ENCODE assay signal across 23 cellular contexts in genomic region chr5:16067415-16067814, GRCh38.
DNase-seq lines count a peak whose midpoint lies in the region; ATAC-seq and TF ChIP-seq lines count a peak whose summit lies in the region.
"Had no signal": no experiment of that assay in that cellular context is flagged by ENCODE, and none has a peak within 500 bp of the region (broad histone marks: within the 10 kb centered on the region; RNA-seq: fewer than 3 reads in every experiment).

No MANE protein-coding gene starts in this region.

- H3K4me1 ChIP-seq in OCI-LY3 (ENCODE audit: low read length) (peaks cover 21% of the 10 kb centered on the region), trophoblast cell (ENCODE audit: control insufficient read depth in 1 of 2, insufficient read depth in 2 of 2, low read length in 2 of 2) (no peaks in the 10 kb centered on the region), right cardiac atrium (ENCODE audit: control insufficient read depth, insufficient read depth, low read length) (no peaks in the 10 kb centered on the region), osteoblast (ENCODE audit: insufficient read depth, low read length) (no peaks in the 10 kb centered on the region)

- no peak overlapping the region for H2AFZ ChIP-seq in OCI-LY3 (ENCODE audit: low read depth, low read length)
- no peak overlapping the region for H2AFZ ChIP-seq in trophoblast cell (ENCODE audit: insufficient read depth, low read length, poor library complexity)
- H2AFZ ChIP-seq in osteoblast (ENCODE audit: low read length): no peak overlapping the region

- H3K27me3 ChIP-seq in OCI-LY3 (ENCODE audit: low read depth, low read length) (peaks cover 4% of the 10 kb centered on the region; the same call in 1 of the 2 replicates), trophoblast cell (ENCODE audit: insufficient read depth, low read length) (no peaks in the 10 kb centered on the region), right cardiac atrium (ENCODE audit: control insufficient read depth, insufficient read depth) (no peaks in the 10 kb centered on the region), osteoblast (ENCODE audit: insufficient read depth, low read length) (no peaks in the 10 kb centered on the region)

- no peak overlapping the region for H2BK12ac ChIP-seq in trophoblast cell (ENCODE audit: low read length)

- no peak overlapping the region for H2BK5ac ChIP-seq in trophoblast cell (ENCODE audit: low read depth, low read length, poor library complexity)

- H3K9me3 ChIP-seq in OCI-LY3 (ENCODE audit: insufficient read depth, low read length) (0 out of 2 replicates have a peak, but pooled peaks cover 8% of the 10 kb centered on the region), trophoblast cell (ENCODE audit: insufficient read depth, low read depth, low read length) (no peaks in the 10 kb centered on the region), right cardiac atrium (ENCODE audit: control insufficient read depth, low read length) (no peaks in the 10 kb centered on the region), osteoblast (ENCODE audit: low read depth, low read length) (no peaks in the 10 kb centered on the region)
- H3K9me3 ChIP-seq: SK-N-SH had no signal

- H3K14ac ChIP-seq in trophoblast cell (ENCODE audit: low read length): no peak overlapping the region

- H4K8ac ChIP-seq in trophoblast cell (ENCODE audit: low read depth, low read length): no peak overlapping the region

- no peak overlapping the region for H3K27ac ChIP-seq in OCI-LY3 (ENCODE audit: low read length)
- H3K27ac ChIP-seq in trophoblast cell (ENCODE audit: low read depth, low read length): no peak overlapping the region
- no peak overlapping the region for H3K27ac ChIP-seq in right cardiac atrium (ENCODE audit: low read length)
- H3K27ac ChIP-seq in osteoblast (ENCODE audit: low read depth, low read length): no peak overlapping the region
- H3K27ac ChIP-seq: C4-2B had no signal

- no peak overlapping the region for H3K23ac ChIP-seq in trophoblast cell (ENCODE audit: low read length)

- TF ChIP-seq CTCF in OCI-LY3 (IDR thresholded peaks at IDR 0.05; ENCODE audit: low read depth, low read length): no peak
- TF ChIP-seq CTCF in osteoblast (IDR thresholded peaks at IDR 0.05; ENCODE audit: extremely low read depth, low read depth, low read length): no peak

- H2AK5ac ChIP-seq in trophoblast cell (ENCODE audit: low read length): no peak overlapping the region

- ATAC-seq in GM18867 (IDR thresholded peaks at IDR 0.05; ENCODE audit: unreplicated experiment) (peak; percentile 99), HG03521 (IDR thresholded peaks at IDR 0.05; ENCODE audit: unreplicated experiment) (peak; percentile 90), right cardiac atrium (no peak)
- ATAC-seq: HCT116 had no signal

- H3K36me3 ChIP-seq in OCI-LY3 (replicated peaks; ENCODE audit: low read depth, low read length): no peaks in the 10 kb centered on the region
- no peaks in the 10 kb centered on the region for H3K36me3 ChIP-seq in trophoblast cell (ENCODE audit: control insufficient read depth in 1 of 2, insufficient read depth in 2 of 2, low read length in 2 of 2)
- no peaks in the 10 kb centered on the region for H3K36me3 ChIP-seq in osteoblast (ENCODE audit: insufficient read depth, low read length)

- H3K79me2 ChIP-seq in OCI-LY3 (ENCODE audit: low read length) (no peaks in the 10 kb centered on the region), trophoblast cell (ENCODE audit: control insufficient read depth, insufficient read depth, low read length, poor library complexity) (no peaks in the 10 kb centered on the region), osteoblast (ENCODE audit: insufficient read depth, low read length) (no peaks in the 10 kb centered on the region)

- no peak overlapping the region for H4K91ac ChIP-seq in trophoblast cell (ENCODE audit: low read depth, low read length)

- WGBS in trophoblast cell (ENCODE audit: extremely low coverage, insufficient coverage, insufficient read length): no CpG with 5 or more reads among the region's 7 CpGs
- 87% methylated on average over 7 of the region's 7 CpGs for WGBS in right cardiac atrium

- DNase-seq in trophoblast cell (no peak), right cardiac atrium (no peak), osteoblast (ENCODE audit: insufficient read length, low spot score, missing footprints) (no peak)
- DNase-seq in NK-92 treated with Interleukin-12 subunit alpha and Interleukin-12 subunit beta, amount 100 ng/mL, for 24 hours (lab: John Stamatoyannopoulos, UW): no peak
- DNase-seq: CD8-positive, alpha-beta memory T cell; DMS53; EL; GF-D8; KG1; NCI-H1105; NCI-H146; NCI-H2029; NCI-H2227 treated with DMSO at 0.1 percent for 48 hours; NCI-H510A; NCI-H82; SHP77; SK-N-SH; T-helper 2 cell had no signal

- peak overlapping the region; percentile 22; the same call in 1 of the 2 replicates for H3K4me2 ChIP-seq in OCI-LY3 (ENCODE audit: low read length)
- H3K4me2 ChIP-seq in trophoblast cell (ENCODE audit: low read length): no peak overlapping the region
- no peak overlapping the region for H3K4me2 ChIP-seq in osteoblast (ENCODE audit: insufficient read depth, low read length)
- H3K4me2 ChIP-seq: SK-N-SH had no signal

- no peak overlapping the region for H3K9ac ChIP-seq in OCI-LY3 (ENCODE audit: low read length)
- peak overlapping the region; percentile 1 for H3K9ac ChIP-seq in trophoblast cell (ENCODE audit: low read length)
- H3K9ac ChIP-seq: SK-N-SH had no signal

- no peak overlapping the region for H3K4ac ChIP-seq in trophoblast cell (ENCODE audit: low read depth, low read length)

- H4K20me1 ChIP-seq in OCI-LY3 (ENCODE audit: insufficient read depth, low read length): no peaks in the 10 kb centered on the region
- no peaks in the 10 kb centered on the region for H4K20me1 ChIP-seq in osteoblast (ENCODE audit: insufficient read depth, low read length)

- no peaks in the 10 kb centered on the region for H3K79me1 ChIP-seq in trophoblast cell (ENCODE audit: low read length)

- H3K4me3 ChIP-seq in OCI-LY3 (ENCODE audit: low read length) (no peak overlapping the region), trophoblast cell (ENCODE audit: low read depth, low read length) (no peak overlapping the region), right cardiac atrium (ENCODE audit: low read length) (no peak overlapping the region), osteoblast (ENCODE audit: insufficient read depth, low read length) (no peak overlapping the region)

- no peak overlapping the region for H2BK120ac ChIP-seq in trophoblast cell (ENCODE audit: insufficient read depth, low read length, poor library complexity)

- no peak overlapping the region for H4K12ac ChIP-seq in trophoblast cell (ENCODE audit: low read depth, low read length)

- H3K18ac ChIP-seq in trophoblast cell (ENCODE audit: low read length): no peak overlapping the region

- intact Hi-C loops in right cardiac atrium (cut with DNase I): no loop called here

Comparison
In these comparisons a context has a peak if more than half of its experiments do, and no peak if none do; other contexts are left out.
1. ATAC-seq: peak in GM18867 (single experiment) and HG03521 (single experiment); none in right cardiac atrium (0 of 2).